ENCODE assay signal across 1 cellular context in the genomic region with DNA sequence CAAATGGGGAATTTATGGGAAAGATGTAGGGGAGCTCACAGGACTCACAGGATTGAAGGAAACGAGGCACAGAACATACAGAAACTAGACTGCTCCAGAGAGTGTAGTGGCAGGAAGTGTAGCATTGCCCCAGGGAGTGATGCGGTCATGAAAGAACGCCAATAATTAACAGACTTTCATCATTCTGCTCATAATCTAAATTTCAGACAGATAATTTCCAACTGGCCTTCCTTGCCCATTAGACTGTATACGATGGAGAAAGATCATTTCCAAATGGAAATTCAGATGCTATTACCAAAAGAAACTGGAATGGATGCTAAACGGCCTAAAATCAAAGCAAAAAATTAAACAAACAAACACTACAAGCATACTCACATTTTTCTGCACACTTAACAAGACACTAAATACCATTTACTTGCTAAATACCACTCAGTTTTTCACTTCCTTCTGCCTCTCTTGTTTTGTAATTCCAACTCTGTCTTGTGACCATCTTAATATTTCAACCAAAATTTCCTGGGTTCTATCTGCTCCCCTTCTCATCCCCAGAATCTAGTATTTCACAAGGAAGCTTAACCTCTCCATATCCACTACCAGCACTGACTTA.
A peak's percentile ranks its signal among the peaks of the same experiment; 100 is the strongest.
TF ChIP-seq lines count a peak whose summit lies in the region.

No MANE protein-coding gene starts in this region.

TF ChIP-seq in GM12878, 131 proteins besides CTCF, POLR2A, EP300 and RAD21 (continued from another document):
- TF ChIP-seq ZNF274 (IDR thresholded peaks at IDR 0.05; ENCODE audit: insufficient read depth, insufficient read length) (no peak), ZZZ3 (IDR thresholded peaks at IDR 0.05; ENCODE audit: control insufficient read depth, insufficient read length, low read depth) (no peak), ZNF217 (IDR thresholded peaks at IDR 0.05) (no peak; the same call in 1 of the 2 replicates), ZNF622 (IDR thresholded peaks at IDR 0.05) (no peak), ZNF384 (IDR thresholded peaks at IDR 0.05; ENCODE audit: borderline replicate concordance, low read depth, low read length) (no peak), TCF3 (IDR thresholded peaks at IDR 0.05; ENCODE audit: borderline replicate concordance, insufficient read depth, low read depth, low read length) (no peak), CHD4 (IDR thresholded peaks at IDR 0.05) (no peak), RELA (IDR thresholded peaks at IDR 0.05; ENCODE audit: borderline replicate concordance, partially characterized antibody) (no peak), SPI1 (IDR thresholded peaks at IDR 0.05; ENCODE audit: borderline replicate concordance, insufficient read depth, low read depth, low read length) (peak; percentile 41; the same call in 1 of the 2 replicates), CBX5 (IDR thresholded peaks at IDR 0.05; ENCODE audit: low read depth) (no peak), MEF2A (IDR thresholded peaks at IDR 0.05; ENCODE audit: insufficient read depth, low read depth, low read length) (no peak), HDAC2 (IDR thresholded peaks at IDR 0.05) (no peak), ATF7 (IDR thresholded peaks at IDR 0.05; ENCODE audit: low read depth) (peak; percentile 70), MXI1 (IDR thresholded peaks at IDR 0.05; ENCODE audit: low read depth, low read length) (no peak), DPF2 (IDR thresholded peaks at IDR 0.05) (0 out of 2 replicates have a peak, but pooled peaks have one; percentile 88), EGR1 (IDR thresholded peaks at IDR 0.05; ENCODE audit: borderline replicate concordance in 1 of 2, low read depth in 2 of 2, low read length in 2 of 2) (no peak), BMI1 (IDR thresholded peaks at IDR 0.05; ENCODE audit: borderline replicate concordance) (no peak), LARP7 (IDR thresholded peaks at IDR 0.05) (0 out of 2 replicates have a peak, but pooled peaks have one; percentile 46), YY1 (IDR thresholded peaks at IDR 0.05; ENCODE audit: low read depth, low read length) (no peak)
- TF ChIP-seq, protein P1, sequence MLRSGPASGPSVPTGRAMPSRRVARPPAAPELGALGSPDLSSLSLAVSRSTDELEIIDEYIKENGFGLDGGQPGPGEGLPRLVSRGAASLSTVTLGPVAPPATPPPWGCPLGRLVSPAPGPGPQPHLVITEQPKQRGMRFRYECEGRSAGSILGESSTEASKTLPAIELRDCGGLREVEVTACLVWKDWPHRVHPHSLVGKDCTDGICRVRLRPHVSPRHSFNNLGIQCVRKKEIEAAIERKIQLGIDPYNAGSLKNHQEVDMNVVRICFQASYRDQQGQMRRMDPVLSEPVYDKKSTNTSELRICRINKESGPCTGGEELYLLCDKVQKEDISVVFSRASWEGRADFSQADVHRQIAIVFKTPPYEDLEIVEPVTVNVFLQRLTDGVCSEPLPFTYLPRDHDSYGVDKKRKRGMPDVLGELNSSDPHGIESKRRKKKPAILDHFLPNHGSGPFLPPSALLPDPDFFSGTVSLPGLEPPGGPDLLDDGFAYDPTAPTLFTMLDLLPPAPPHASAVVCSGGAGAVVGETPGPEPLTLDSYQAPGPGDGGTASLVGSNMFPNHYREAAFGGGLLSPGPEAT (IDR thresholded peaks at IDR 0.05; ENCODE audit: low read depth): peak; percentile 64; the same call in 1 of the 2 replicates
- TF ChIP-seq, protein P2, sequence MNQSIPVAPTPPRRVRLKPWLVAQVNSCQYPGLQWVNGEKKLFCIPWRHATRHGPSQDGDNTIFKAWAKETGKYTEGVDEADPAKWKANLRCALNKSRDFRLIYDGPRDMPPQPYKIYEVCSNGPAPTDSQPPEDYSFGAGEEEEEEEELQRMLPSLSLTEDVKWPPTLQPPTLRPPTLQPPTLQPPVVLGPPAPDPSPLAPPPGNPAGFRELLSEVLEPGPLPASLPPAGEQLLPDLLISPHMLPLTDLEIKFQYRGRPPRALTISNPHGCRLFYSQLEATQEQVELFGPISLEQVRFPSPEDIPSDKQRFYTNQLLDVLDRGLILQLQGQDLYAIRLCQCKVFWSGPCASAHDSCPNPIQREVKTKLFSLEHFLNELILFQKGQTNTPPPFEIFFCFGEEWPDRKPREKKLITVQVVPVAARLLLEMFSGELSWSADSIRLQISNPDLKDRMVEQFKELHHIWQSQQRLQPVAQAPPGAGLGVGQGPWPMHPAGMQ (IDR thresholded peaks at IDR 0.05; ENCODE audit: borderline replicate concordance): no peak
- TF ChIP-seq, protein P3, sequence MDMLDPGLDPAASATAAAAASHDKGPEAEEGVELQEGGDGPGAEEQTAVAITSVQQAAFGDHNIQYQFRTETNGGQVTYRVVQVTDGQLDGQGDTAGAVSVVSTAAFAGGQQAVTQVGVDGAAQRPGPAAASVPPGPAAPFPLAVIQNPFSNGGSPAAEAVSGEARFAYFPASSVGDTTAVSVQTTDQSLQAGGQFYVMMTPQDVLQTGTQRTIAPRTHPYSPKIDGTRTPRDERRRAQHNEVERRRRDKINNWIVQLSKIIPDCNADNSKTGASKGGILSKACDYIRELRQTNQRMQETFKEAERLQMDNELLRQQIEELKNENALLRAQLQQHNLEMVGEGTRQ (IDR thresholded peaks at IDR 0.05; ENCODE audit: borderline replicate concordance, low read depth, low read length): no peak
- TF ChIP-seq, protein P4, sequence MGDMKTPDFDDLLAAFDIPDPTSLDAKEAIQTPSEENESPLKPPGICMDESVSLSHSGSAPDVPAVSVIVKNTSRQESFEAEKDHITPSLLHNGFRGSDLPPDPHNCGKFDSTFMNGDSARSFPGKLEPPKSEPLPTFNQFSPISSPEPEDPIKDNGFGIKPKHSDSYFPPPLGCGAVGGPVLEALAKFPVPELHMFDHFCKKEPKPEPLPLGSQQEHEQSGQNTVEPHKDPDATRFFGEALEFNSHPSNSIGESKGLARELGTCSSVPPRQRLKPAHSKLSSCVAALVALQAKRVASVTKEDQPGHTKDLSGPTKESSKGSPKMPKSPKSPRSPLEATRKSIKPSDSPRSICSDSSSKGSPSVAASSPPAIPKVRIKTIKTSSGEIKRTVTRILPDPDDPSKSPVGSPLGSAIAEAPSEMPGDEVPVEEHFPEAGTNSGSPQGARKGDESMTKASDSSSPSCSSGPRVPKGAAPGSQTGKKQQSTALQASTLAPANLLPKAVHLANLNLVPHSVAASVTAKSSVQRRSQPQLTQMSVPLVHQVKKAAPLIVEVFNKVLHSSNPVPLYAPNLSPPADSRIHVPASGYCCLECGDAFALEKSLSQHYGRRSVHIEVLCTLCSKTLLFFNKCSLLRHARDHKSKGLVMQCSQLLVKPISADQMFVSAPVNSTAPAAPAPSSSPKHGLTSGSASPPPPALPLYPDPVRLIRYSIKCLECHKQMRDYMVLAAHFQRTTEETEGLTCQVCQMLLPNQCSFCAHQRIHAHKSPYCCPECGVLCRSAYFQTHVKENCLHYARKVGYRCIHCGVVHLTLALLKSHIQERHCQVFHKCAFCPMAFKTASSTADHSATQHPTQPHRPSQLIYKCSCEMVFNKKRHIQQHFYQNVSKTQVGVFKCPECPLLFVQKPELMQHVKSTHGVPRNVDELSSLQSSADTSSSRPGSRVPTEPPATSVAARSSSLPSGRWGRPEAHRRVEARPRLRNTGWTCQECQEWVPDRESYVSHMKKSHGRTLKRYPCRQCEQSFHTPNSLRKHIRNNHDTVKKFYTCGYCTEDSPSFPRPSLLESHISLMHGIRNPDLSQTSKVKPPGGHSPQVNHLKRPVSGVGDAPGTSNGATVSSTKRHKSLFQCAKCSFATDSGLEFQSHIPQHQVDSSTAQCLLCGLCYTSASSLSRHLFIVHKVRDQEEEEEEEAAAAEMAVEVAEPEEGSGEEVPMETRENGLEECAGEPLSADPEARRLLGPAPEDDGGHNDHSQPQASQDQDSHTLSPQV (IDR thresholded peaks at IDR 0.05): no peak
- TF ChIP-seq, protein P5, sequence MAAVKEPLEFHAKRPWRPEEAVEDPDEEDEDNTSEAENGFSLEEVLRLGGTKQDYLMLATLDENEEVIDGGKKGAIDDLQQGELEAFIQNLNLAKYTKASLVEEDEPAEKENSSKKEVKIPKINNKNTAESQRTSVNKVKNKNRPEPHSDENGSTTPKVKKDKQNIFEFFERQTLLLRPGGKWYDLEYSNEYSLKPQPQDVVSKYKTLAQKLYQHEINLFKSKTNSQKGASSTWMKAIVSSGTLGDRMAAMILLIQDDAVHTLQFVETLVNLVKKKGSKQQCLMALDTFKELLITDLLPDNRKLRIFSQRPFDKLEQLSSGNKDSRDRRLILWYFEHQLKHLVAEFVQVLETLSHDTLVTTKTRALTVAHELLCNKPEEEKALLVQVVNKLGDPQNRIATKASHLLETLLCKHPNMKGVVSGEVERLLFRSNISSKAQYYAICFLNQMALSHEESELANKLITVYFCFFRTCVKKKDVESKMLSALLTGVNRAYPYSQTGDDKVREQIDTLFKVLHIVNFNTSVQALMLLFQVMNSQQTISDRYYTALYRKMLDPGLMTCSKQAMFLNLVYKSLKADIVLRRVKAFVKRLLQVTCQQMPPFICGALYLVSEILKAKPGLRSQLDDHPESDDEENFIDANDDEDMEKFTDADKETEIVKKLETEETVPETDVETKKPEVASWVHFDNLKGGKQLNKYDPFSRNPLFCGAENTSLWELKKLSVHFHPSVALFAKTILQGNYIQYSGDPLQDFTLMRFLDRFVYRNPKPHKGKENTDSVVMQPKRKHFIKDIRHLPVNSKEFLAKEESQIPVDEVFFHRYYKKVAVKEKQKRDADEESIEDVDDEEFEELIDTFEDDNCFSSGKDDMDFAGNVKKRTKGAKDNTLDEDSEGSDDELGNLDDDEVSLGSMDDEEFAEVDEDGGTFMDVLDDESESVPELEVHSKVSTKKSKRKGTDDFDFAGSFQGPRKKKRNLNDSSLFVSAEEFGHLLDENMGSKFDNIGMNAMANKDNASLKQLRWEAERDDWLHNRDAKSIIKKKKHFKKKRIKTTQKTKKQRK (IDR thresholded peaks at IDR 0.05; ENCODE audit: low read depth, low read length): no peak
- TF ChIP-seq, protein P6, sequence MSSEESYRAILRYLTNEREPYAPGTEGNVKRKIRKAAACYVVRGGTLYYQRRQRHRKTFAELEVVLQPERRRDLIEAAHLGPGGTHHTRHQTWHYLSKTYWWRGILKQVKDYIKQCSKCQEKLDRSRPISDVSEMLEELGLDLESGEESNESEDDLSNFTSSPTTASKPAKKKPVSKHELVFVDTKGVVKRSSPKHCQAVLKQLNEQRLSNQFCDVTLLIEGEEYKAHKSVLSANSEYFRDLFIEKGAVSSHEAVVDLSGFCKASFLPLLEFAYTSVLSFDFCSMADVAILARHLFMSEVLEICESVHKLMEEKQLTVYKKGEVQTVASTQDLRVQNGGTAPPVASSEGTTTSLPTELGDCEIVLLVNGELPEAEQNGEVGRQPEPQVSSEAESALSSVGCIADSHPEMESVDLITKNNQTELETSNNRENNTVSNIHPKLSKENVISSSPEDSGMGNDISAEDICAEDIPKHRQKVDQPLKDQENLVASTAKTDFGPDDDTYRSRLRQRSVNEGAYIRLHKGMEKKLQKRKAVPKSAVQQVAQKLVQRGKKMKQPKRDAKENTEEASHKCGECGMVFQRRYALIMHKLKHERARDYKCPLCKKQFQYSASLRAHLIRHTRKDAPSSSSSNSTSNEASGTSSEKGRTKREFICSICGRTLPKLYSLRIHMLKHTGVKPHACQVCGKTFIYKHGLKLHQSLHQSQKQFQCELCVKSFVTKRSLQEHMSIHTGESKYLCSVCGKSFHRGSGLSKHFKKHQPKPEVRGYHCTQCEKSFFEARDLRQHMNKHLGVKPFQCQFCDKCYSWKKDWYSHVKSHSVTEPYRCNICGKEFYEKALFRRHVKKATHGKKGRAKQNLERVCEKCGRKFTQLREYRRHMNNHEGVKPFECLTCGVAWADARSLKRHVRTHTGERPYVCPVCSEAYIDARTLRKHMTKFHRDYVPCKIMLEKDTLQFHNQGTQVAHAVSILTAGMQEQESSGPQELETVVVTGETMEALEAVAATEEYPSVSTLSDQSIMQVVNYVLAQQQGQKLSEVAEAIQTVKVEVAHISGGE (CRISPR knock-in tag; IDR thresholded peaks at IDR 0.05): no peak
